In genomic region chr12:65666876-65667275, GRCh38 we compare ENCODE assay signal across 13 cellular contexts.
DNase-seq lines count a peak whose midpoint lies in the region; ATAC-seq and TF ChIP-seq lines count a peak whose summit lies in the region.
"Had no signal": no experiment of that assay in that cellular context is flagged by ENCODE, and none has a peak within 500 bp of the region (broad histone marks: within the 10 kb centered on the region; RNA-seq: fewer than 3 reads in every experiment).

No MANE protein-coding gene starts in this region.

- intact Hi-C loops in ascending aorta (cut with DNase I) (no loop called here), body of pancreas (cut with DNase I) (no loop called here), heart right ventricle (cut with DNase I) (no loop called here)

- no peak overlapping the region for H3K4me3 Mint-ChIP-seq in activated T-helper 17 cell treated with anti-CD3 and anti-CD28 coated beads, Interleukin-2, amount 50 U/mL, for 72 hours
- H3K4me3 Mint-ChIP-seq: CD4-positive, alpha-beta memory T cell; T-cell had no signal

- 56 to 63% methylated on average over 2 of the region's 2 CpGs for WGBS in body of pancreas, 2 donors
- 60 to 64% methylated on average over 2 of the region's 2 CpGs for WGBS in heart right ventricle, 2 donors

- no peak for TF ChIP-seq POLR2A in body of pancreas (IDR thresholded peaks at IDR 0.05)

- H3K4me3 ChIP-seq in ascending aorta (no peak overlapping the region), body of pancreas (no peak overlapping the region), heart right ventricle (no peak overlapping the region)

- no peak overlapping the region for H3K27ac ChIP-seq in ascending aorta
- H3K27ac ChIP-seq in body of pancreas = no peak overlapping the region
- H3K27ac ChIP-seq in heart right ventricle = no peak overlapping the region

- H3K36me3 ChIP-seq in ascending aorta (no peaks in the 10 kb centered on the region), body of pancreas (replicated peaks in 1 of 2; ENCODE audit: insufficient read depth in 1 of 2, low read depth in 2 of 2) (no peaks in the 10 kb centered on the region), heart right ventricle (no peaks in the 10 kb centered on the region)

- peaks cover 10% of the 10 kb centered on the region for H3K9me3 Mint-ChIP-seq in activated T-helper 17 cell treated with anti-CD3 and anti-CD28 coated beads, Interleukin-2, amount 50 U/mL, for 72 hours

- H3K27ac Mint-ChIP-seq in activated T-helper 17 cell treated with anti-CD3 and anti-CD28 coated beads, Interleukin-2, amount 50 U/mL, for 72 hours = peak overlapping the region; percentile 12
- H3K27ac Mint-ChIP-seq: CD4-positive, alpha-beta memory T cell; T-cell had no signal

- H3K36me3 Mint-ChIP-seq in activated T-helper 17 cell treated with anti-CD3 and anti-CD28 coated beads, Interleukin-2, amount 50 U/mL, for 72 hours (ENCODE audit: low read depth) = no peaks in the 10 kb centered on the region
- H3K36me3 Mint-ChIP-seq: CD4-positive, alpha-beta memory T cell; T-cell had no signal

- TF ChIP-seq CTCF in GM20000 (IDR thresholded peaks at IDR 0.05; ENCODE audit: extremely low read depth, missing control alignments) (no peak), ascending aorta (IDR thresholded peaks at IDR 0.05) (no peak), body of pancreas (IDR thresholded peaks at IDR 0.05) (no peak), heart right ventricle (IDR thresholded peaks at IDR 0.05) (no peak)

- H3K27me3 ChIP-seq in ascending aorta (no peaks in the 10 kb centered on the region), body of pancreas (no peaks in the 10 kb centered on the region), heart right ventricle (peaks cover 0 to 8% (median 0%) of the 10 kb centered on the region in 7 donors)

- peak; percentile 57 for DNase-seq in EH (ENCODE audit: low read depth)
- DNase-seq in GM20000 (ENCODE audit: low spot score) = peak; percentile 12
- peak; percentile 37 for DNase-seq in kidney tubule cell (ENCODE audit: low spot score)
- DNase-seq in ascending aorta (ENCODE audit: low spot score in 2 of 2) = no peak
- DNase-seq in body of pancreas = no peak
- no peak for DNase-seq in heart right ventricle
- DNase-seq: aorta; CD4-positive, alpha-beta memory T cell; effector memory CD4-positive, alpha-beta T cell; HCEC 1CT; NCI-H1048; T-cell had no signal

- H3K27me3 Mint-ChIP-seq in activated T-helper 17 cell treated with anti-CD3 and anti-CD28 coated beads, Interleukin-2, amount 50 U/mL, for 72 hours = peaks cover 13% of the 10 kb centered on the region

- ATAC-seq in activated T-helper 17 cell treated with anti-CD3 and anti-CD28 coated beads, Interleukin-2, amount 50 U/mL, for 72 hours (replicated peaks) = peak; percentile 84
- ATAC-seq in body of pancreas = no peak
- ATAC-seq in heart right ventricle = no peak
- ATAC-seq: T-cell had no signal

- no peaks in the 10 kb centered on the region for H3K9me3 ChIP-seq in ascending aorta
- no peaks in the 10 kb centered on the region for H3K9me3 ChIP-seq in body of pancreas
- no peaks in the 10 kb centered on the region for H3K9me3 ChIP-seq in heart right ventricle

- H3K4me1 ChIP-seq in ascending aorta (no peaks in the 10 kb centered on the region), body of pancreas (no peaks in the 10 kb centered on the region), heart right ventricle (no peaks in the 10 kb centered on the region)

- H3K4me1 Mint-ChIP-seq in activated T-helper 17 cell treated with anti-CD3 and anti-CD28 coated beads, Interleukin-2, amount 50 U/mL, for 72 hours = peaks cover 5% of the 10 kb centered on the region
- H3K4me1 Mint-ChIP-seq: CD4-positive, alpha-beta memory T cell; T-cell had no signal

Comparison
In these comparisons a context has a peak if more than half of its experiments do, and no peak if none do; other contexts are left out.
1. DNase-seq: peak in EH (single experiment), GM20000 (single experiment) and kidney tubule cell (single experiment); none in ascending aorta (0 of 2), body of pancreas (0 of 4) and heart right ventricle (0 of 2).